ENCODE assay signal across 10 cellular contexts in the genomic region with DNA sequence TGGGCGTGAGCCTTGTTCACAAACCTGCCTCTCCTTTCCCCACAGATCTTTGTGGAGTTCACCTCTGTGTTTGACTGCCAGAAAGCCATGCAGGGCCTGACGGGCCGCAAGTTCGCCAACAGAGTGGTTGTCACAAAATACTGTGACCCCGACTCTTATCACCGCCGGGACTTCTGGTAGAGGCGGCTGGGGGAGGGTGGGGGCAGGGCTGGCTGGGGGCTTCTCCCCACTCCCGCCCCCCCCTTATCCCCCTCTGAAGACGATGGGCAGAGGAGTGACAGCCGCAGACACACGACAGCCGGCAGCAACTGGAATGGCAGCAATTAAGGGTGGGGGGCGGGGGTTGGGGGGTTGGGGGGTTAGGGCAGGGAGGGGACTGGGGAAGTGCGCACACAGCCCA. TPM values are rescaled to one million over a fixed set of nuclear protein-coding genes. Genes with fewer than 3 reads are reported as not detected.
DNase-seq lines count a peak whose midpoint lies in the region; ATAC-seq and TF ChIP-seq lines count a peak whose summit lies in the region.
"Had no signal": no experiment of that assay in that cellular context is flagged by ENCODE, and none has a peak within 500 bp of the region (broad histone marks: within the 10 kb centered on the region; RNA-seq: fewer than 3 reads in every experiment).

No MANE protein-coding gene starts in this region.

- H3K36me3 ChIP-seq in sigmoid colon = peaks cover 21 to 54% (median 35%) of the 10 kb centered on the region in 4 donors

- peak overlapping the region; percentile 86 to 98 (median 90) for H3K27ac ChIP-seq in sigmoid colon

- H3K27me3 ChIP-seq in sigmoid colon = no peaks in the 10 kb centered on the region

- H3K36me3 Mint-ChIP-seq in activated CD4-positive, alpha-beta T cell treated with anti-CD3 and anti-CD28 coated beads for 36 hours (ENCODE audit: low read depth) = peaks cover 59% of the 10 kb centered on the region
- H3K36me3 Mint-ChIP-seq in chondrocyte (ENCODE audit: low read depth) = peaks cover 13% of the 10 kb centered on the region

- 69 to 81% methylated on average over 14 to 15 of the region's 15 CpGs for WGBS in sigmoid colon, 2 donors

- no peak for TF ChIP-seq POLR2A in sigmoid colon (IDR thresholded peaks at IDR 0.05)

- H3K9me3 Mint-ChIP-seq in activated CD4-positive, alpha-beta T cell treated with anti-CD3 and anti-CD28 coated beads for 36 hours (ENCODE audit: low read depth) = no peaks in the 10 kb centered on the region
- H3K9me3 Mint-ChIP-seq in chondrocyte (ENCODE audit: low read depth) = no peaks in the 10 kb centered on the region

- peaks cover 52% of the 10 kb centered on the region for H3K4me1 Mint-ChIP-seq in activated CD4-positive, alpha-beta T cell treated with anti-CD3 and anti-CD28 coated beads for 36 hours
- peaks cover 42% of the 10 kb centered on the region for H3K4me1 Mint-ChIP-seq in chondrocyte (ENCODE audit: low read depth)

- H3K4me1 ChIP-seq in sigmoid colon = peaks cover 0 to 39% (median 36%) of the 10 kb centered on the region in 4 donors

- peak overlapping the region; percentile 95 for H3K4me3 Mint-ChIP-seq in activated CD4-positive, alpha-beta T cell treated with anti-CD3 and anti-CD28 coated beads for 36 hours
- H3K4me3 Mint-ChIP-seq in chondrocyte (ENCODE audit: unreplicated experiment) = peak overlapping the region; percentile 25

- CTCF ChIA-PET in activated CD4-positive, alpha-beta T cell treated with anti-CD3 and anti-CD28 coated beads for 36 hours (lab: Charles Lee) = interaction anchor here (0.6 to 1.1 kb wide), 3 partner anchors 19 to 211 kb away, joined by 3 to 4 read pairs (median 3); a partner anchor contains a TSS

- no peaks in the 10 kb centered on the region for H3K9me3 ChIP-seq in sigmoid colon

- TF ChIP-seq EP300 in sigmoid colon (IDR thresholded peaks at IDR 0.05) = no peak

- H3K27ac Mint-ChIP-seq in activated CD4-positive, alpha-beta T cell treated with anti-CD3 and anti-CD28 coated beads for 36 hours = peak overlapping the region; percentile 47
- H3K27ac Mint-ChIP-seq in chondrocyte (ENCODE audit: unreplicated experiment) = peak overlapping the region; percentile 70

- POLR2A ChIA-PET in activated CD4-positive, alpha-beta T cell treated with anti-CD3 and anti-CD28 coated beads for 36 hours (lab: Charles Lee) = interaction anchor here (1.2 kb wide), 1 partner anchor 17 kb away, joined by 4 read pairs; no protein-coding TSS in a partner anchor

- TF ChIP-seq CTCF in chondrocyte (IDR thresholded peaks at IDR 0.05) (no peak), sigmoid colon (IDR thresholded peaks at IDR 0.05) (no peak)

- H3K27me3 Mint-ChIP-seq in activated CD4-positive, alpha-beta T cell treated with anti-CD3 and anti-CD28 coated beads for 36 hours = no peaks in the 10 kb centered on the region
- H3K27me3 Mint-ChIP-seq in chondrocyte (ENCODE audit: low read depth) = no peaks in the 10 kb centered on the region

- intact Hi-C loops in activated CD4-positive, alpha-beta T cell treated with anti-CD3 and anti-CD28 coated beads for 36 hours (cut with DNase I, micrococcal nuclease) = loop anchor here in 1 of 2 experiments (2.0 kb wide), 1 partner anchor 641 kb away; a partner anchor contains a TSS
- intact Hi-C loops in sigmoid colon (cut with DNase I) = loop anchor here (2.0 to 10.0 kb wide), 2 partner anchors 17 to 609 kb away; a partner anchor contains a TSS

- no peak for ATAC-seq in activated CD4-positive, alpha-beta T cell treated with anti-CD3 and anti-CD28 coated beads for 36 hours
- ATAC-seq in GM21528 (IDR thresholded peaks at IDR 0.05; ENCODE audit: low FRiP score, unreplicated experiment) = no peak

- no peak overlapping the region for H3K4me3 ChIP-seq in sigmoid colon

- no peak for DNase-seq in activated CD4-positive, alpha-beta T cell treated with anti-CD3 and anti-CD28 coated beads for 36 hours
- no peak for DNase-seq in activated CD4-positive, alpha-beta T cell treated with anti-CD3 and anti-CD28 coated beads for 4 hours
- DNase-seq in OCI-M2 (lab: John Stamatoyannopoulos, UW; ENCODE audit: unreplicated experiment) (peak; percentile 79), chondrocyte (ENCODE audit: low spot score) (no peak), sigmoid colon (no peak), NCI-H345 treated with DMSO at 0.1 percent for 48 hours (lab: John Stamatoyannopoulos, UW; ENCODE audit: unreplicated experiment) (no peak), NCI-H1092 (lab: John Stamatoyannopoulos, UW) (no peak)
- DNase-seq: caudate nucleus, NCI-H187 had no signal

RNA-seq across cellular contexts. Expression of a gene that starts 1.1 kb away (rescaled TPM):
- 10 to 100 TPM; 32.5 to 37.1 TPM for total RNA-seq in activated CD4-positive, alpha-beta T cell treated with anti-CD3 and anti-CD28 coated beads for 36 hours
- total RNA-seq in chondrocyte (105 to 127 TPM (median 124 TPM) in 3 replicates), sigmoid colon (10 to 100 TPM; 22.8 to 54.3 (median 34.6) TPM)
- 100 to 1,000 TPM; 137 to 162 (median 146) TPM for polyA plus RNA-seq in sigmoid colon

RNA-seq across cellular contexts. Expression of a gene that starts 19.1 kb away (rescaled TPM):
- total RNA-seq in activated CD4-positive, alpha-beta T cell treated with anti-CD3 and anti-CD28 coated beads for 36 hours = 100 to 1,000 TPM; 252 to 292 TPM
- total RNA-seq in chondrocyte = 119 to 137 TPM (median 129 TPM) in 3 replicates
- total RNA-seq in sigmoid colon = 10 to 100 TPM; 52.1 to 79.7 (median 65.4) TPM
- polyA plus RNA-seq in sigmoid colon = 100 to 1,000 TPM in 1 of 3 donors, 10 to 100 TPM in 2; 81.7 to 162 (median 86.9) TPM

RNA-seq across cellular contexts. Expression of a gene that starts 25.9 kb away (rescaled TPM):
- total RNA-seq in activated CD4-positive, alpha-beta T cell treated with anti-CD3 and anti-CD28 coated beads for 36 hours = 1 to 10 TPM; 6.2 to 6.3 TPM
- 20.9 to 26.5 TPM (median 23.5 TPM) in 3 replicates for total RNA-seq in chondrocyte
- 10 to 100 TPM; 16.6 to 22.9 (median 20.2) TPM for total RNA-seq in sigmoid colon
- polyA plus RNA-seq in sigmoid colon = 10 to 100 TPM in 2 of 3 donors, 1 to 10 TPM in 1; 5.5 to 10.8 (median 10.0) TPM

RNA-seq across cellular contexts. Expression of a gene that starts 30.4 kb away (rescaled TPM):
- total RNA-seq in activated CD4-positive, alpha-beta T cell treated with anti-CD3 and anti-CD28 coated beads for 36 hours = 10 to 100 TPM; 18.9 to 26.9 TPM
- total RNA-seq in chondrocyte (20.8 to 24.7 TPM (median 24.2 TPM) in 3 replicates), sigmoid colon (10 to 100 TPM; 18.2 to 43.2 (median 24.5) TPM)
- 10 to 100 TPM; 17.1 to 24.4 (median 23.4) TPM for polyA plus RNA-seq in sigmoid colon

RNA-seq across cellular contexts. Expression of a gene that starts 33.1 kb away (rescaled TPM):
- total RNA-seq in activated CD4-positive, alpha-beta T cell treated with anti-CD3 and anti-CD28 coated beads for 36 hours = 10 to 100 TPM; 24.2 to 35.6 TPM
- 42.3 to 59.8 TPM (median 45.0 TPM) in 3 replicates for total RNA-seq in chondrocyte
- total RNA-seq in sigmoid colon = 10 to 100 TPM; 23.5 to 45.5 (median 31.1) TPM
- polyA plus RNA-seq in sigmoid colon = 10 to 100 TPM; 10.4 to 27.9 (median 13.8) TPM
